1 cellular context compared by ENCODE assay signal in genomic region chr19:3783660-3784584, GRCh38.
TF ChIP-seq lines count a peak whose summit lies in the region.

No MANE protein-coding gene starts in this region.

TF ChIP-seq in HepG2, 621 proteins besides CTCF, POLR2A, EP300 and RAD21 (continued from another document and continues in another):
- TF ChIP-seq, protein P1, sequence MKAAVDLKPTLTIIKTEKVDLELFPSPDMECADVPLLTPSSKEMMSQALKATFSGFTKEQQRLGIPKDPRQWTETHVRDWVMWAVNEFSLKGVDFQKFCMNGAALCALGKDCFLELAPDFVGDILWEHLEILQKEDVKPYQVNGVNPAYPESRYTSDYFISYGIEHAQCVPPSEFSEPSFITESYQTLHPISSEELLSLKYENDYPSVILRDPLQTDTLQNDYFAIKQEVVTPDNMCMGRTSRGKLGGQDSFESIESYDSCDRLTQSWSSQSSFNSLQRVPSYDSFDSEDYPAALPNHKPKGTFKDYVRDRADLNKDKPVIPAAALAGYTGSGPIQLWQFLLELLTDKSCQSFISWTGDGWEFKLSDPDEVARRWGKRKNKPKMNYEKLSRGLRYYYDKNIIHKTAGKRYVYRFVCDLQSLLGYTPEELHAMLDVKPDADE (CRISPR knock-in tag; IDR thresholded peaks at IDR 0.05): no peak
- TF ChIP-seq XRCC5 (optimal IDR thresholded peaks at IDR 0.05; ENCODE audit: low read length) (peak; percentile 61), ZNF720 (CRISPR knock-in tag; IDR thresholded peaks at IDR 0.05) (no peak), ZNF672 (CRISPR knock-in tag; IDR thresholded peaks at IDR 0.05) (no peak), DR1 (CRISPR knock-in tag; IDR thresholded peaks at IDR 0.05) (no peak), NFRKB (IDR thresholded peaks at IDR 0.05) (no peak), ZNF567 (CRISPR knock-in tag; IDR thresholded peaks at IDR 0.05; ENCODE audit: borderline replicate concordance) (no peak), SCMH1 (CRISPR knock-in tag; IDR thresholded peaks at IDR 0.05; ENCODE audit: borderline replicate concordance) (no peak), ASH2L (IDR thresholded peaks at IDR 0.05; ENCODE audit: insufficient read length, low read depth, low read length) (no peak), SP4 (CRISPR knock-in tag; IDR thresholded peaks at IDR 0.05) (no peak), TBP (CRISPR knock-in tag; IDR thresholded peaks at IDR 0.05) (no peak), MIXL1 (CRISPR knock-in tag; IDR thresholded peaks at IDR 0.05) (no peak), ZNF160 (CRISPR knock-in tag; IDR thresholded peaks at IDR 0.05) (no peak), ZNF329 (CRISPR knock-in tag; IDR thresholded peaks at IDR 0.05; ENCODE audit: low read depth) (no peak), KDM4B (CRISPR knock-in tag; IDR thresholded peaks at IDR 0.05) (no peak), ZNF30 (CRISPR knock-in tag; IDR thresholded peaks at IDR 0.05) (no peak), SRSF9 (IDR thresholded peaks at IDR 0.05; ENCODE audit: borderline replicate concordance, insufficient read depth, low read depth, low read length, poor library complexity, severe bottlenecking) (no peak), ZNF569 (CRISPR knock-in tag; IDR thresholded peaks at IDR 0.05; ENCODE audit: borderline replicate concordance) (no peak), TP53 (CRISPR knock-in tag; conservative IDR thresholded peaks at IDR 0.05) (no peak), ZFP91 (CRISPR knock-in tag; IDR thresholded peaks at IDR 0.05; ENCODE audit: borderline replicate concordance) (peak; percentile 19; the same call in 1 of the 2 replicates), POGZ (CRISPR knock-in tag; IDR thresholded peaks at IDR 0.05) (no peak), KAT7 (CRISPR knock-in tag; IDR thresholded peaks at IDR 0.05; ENCODE audit: borderline replicate concordance) (no peak), BRCA1 (CRISPR knock-in tag; IDR thresholded peaks at IDR 0.05) (no peak), ZNF256 (CRISPR knock-in tag; conservative IDR thresholded peaks at IDR 0.05) (no peak), HOXA9 (CRISPR knock-in tag; IDR thresholded peaks at IDR 0.05; ENCODE audit: borderline replicate concordance) (no peak), ZMAT3 (CRISPR knock-in tag; conservative IDR thresholded peaks at IDR 0.05) (no peak), KDM3A (CRISPR knock-in tag; IDR thresholded peaks at IDR 0.05; ENCODE audit: low read depth) (peak; percentile 63; the same call in 1 of the 2 replicates), EHMT2 (IDR thresholded peaks at IDR 0.05; ENCODE audit: borderline replicate concordance, low read depth, low read length) (no peak), KLF12 (CRISPR knock-in tag; IDR thresholded peaks at IDR 0.05; ENCODE audit: borderline replicate concordance) (no peak), ZNF207 (IDR thresholded peaks at IDR 0.05; ENCODE audit: borderline replicate concordance) (no peak), DMAP1 (CRISPR knock-in tag; IDR thresholded peaks at IDR 0.05) (no peak), ZNF629 (CRISPR knock-in tag; conservative IDR thresholded peaks at IDR 0.05) (no peak), GPN1 (CRISPR knock-in tag; IDR thresholded peaks at IDR 0.05; ENCODE audit: borderline replicate concordance) (no peak), ZNF503 (CRISPR knock-in tag; IDR thresholded peaks at IDR 0.05) (no peak), ZNF350 (CRISPR knock-in tag; IDR thresholded peaks at IDR 0.05; ENCODE audit: borderline replicate concordance, low read depth) (no peak), SRF (IDR thresholded peaks at IDR 0.05; ENCODE audit: low read depth, low read length) (no peak), ZKSCAN1 (IDR thresholded peaks at IDR 0.05; ENCODE audit: low read length) (no peak), SRSF1 (optimal IDR thresholded peaks at IDR 0.05; ENCODE audit: low read depth, low read length) (no peak), ZNF17 (CRISPR knock-in tag; IDR thresholded peaks at IDR 0.05) (no peak), EED (CRISPR knock-in tag; IDR thresholded peaks at IDR 0.05) (no peak), KDM1A (CRISPR knock-in tag; IDR thresholded peaks at IDR 0.05) (no peak), ZNF331 (CRISPR knock-in tag; IDR thresholded peaks at IDR 0.05) (no peak), ZNF33A (CRISPR knock-in tag; IDR thresholded peaks at IDR 0.05; ENCODE audit: borderline replicate concordance) (no peak), PHB2 (IDR thresholded peaks at IDR 0.05; ENCODE audit: partially characterized antibody) (no peak), ATRX (CRISPR knock-in tag; IDR thresholded peaks at IDR 0.05; ENCODE audit: borderline replicate concordance) (no peak), TAF1 (CRISPR knock-in tag; IDR thresholded peaks at IDR 0.05) (no peak), KDM5A (IDR thresholded peaks at IDR 0.05; ENCODE audit: borderline replicate concordance, low read length) (no peak), CREM (IDR thresholded peaks at IDR 0.05) (no peak), CREM (CRISPR knock-in tag; IDR thresholded peaks at IDR 0.05) (no peak), ZNF24 (IDR thresholded peaks at IDR 0.05) (no peak), ZSCAN30 (CRISPR knock-in tag; IDR thresholded peaks at IDR 0.05) (no peak), ZNF75D (CRISPR knock-in tag; IDR thresholded peaks at IDR 0.05; ENCODE audit: borderline replicate concordance) (no peak), PCBP2 (optimal IDR thresholded peaks at IDR 0.05; ENCODE audit: low read depth, low read length, poor library complexity, severe bottlenecking) (no peak), YEATS4 (CRISPR knock-in tag; IDR thresholded peaks at IDR 0.05; ENCODE audit: borderline replicate concordance) (no peak), ZFP36L1 (CRISPR knock-in tag; IDR thresholded peaks at IDR 0.05) (no peak), ZBTB8A (CRISPR knock-in tag; IDR thresholded peaks at IDR 0.05; ENCODE audit: borderline replicate concordance, low read depth) (no peak), ZBTB2 (CRISPR knock-in tag; IDR thresholded peaks at IDR 0.05; ENCODE audit: low read depth) (no peak), SPEN (CRISPR knock-in tag; IDR thresholded peaks at IDR 0.05; ENCODE audit: low read depth) (0 out of 2 replicates have a peak, but pooled peaks have one; percentile 27), PAF1 (CRISPR knock-in tag; IDR thresholded peaks at IDR 0.05) (no peak), ZNF580 (CRISPR knock-in tag; IDR thresholded peaks at IDR 0.05; ENCODE audit: borderline replicate concordance, low read depth) (no peak), HOXA7 (CRISPR knock-in tag; IDR thresholded peaks at IDR 0.05) (no peak), ARNT2 (CRISPR knock-in tag; IDR thresholded peaks at IDR 0.05; ENCODE audit: low read depth) (no peak), ELF1 (CRISPR knock-in tag; IDR thresholded peaks at IDR 0.05) (no peak), ZBTB21 (CRISPR knock-in tag; IDR thresholded peaks at IDR 0.05) (peak; percentile 69; the same call in 1 of the 2 replicates)
- TF ChIP-seq, protein P2, sequence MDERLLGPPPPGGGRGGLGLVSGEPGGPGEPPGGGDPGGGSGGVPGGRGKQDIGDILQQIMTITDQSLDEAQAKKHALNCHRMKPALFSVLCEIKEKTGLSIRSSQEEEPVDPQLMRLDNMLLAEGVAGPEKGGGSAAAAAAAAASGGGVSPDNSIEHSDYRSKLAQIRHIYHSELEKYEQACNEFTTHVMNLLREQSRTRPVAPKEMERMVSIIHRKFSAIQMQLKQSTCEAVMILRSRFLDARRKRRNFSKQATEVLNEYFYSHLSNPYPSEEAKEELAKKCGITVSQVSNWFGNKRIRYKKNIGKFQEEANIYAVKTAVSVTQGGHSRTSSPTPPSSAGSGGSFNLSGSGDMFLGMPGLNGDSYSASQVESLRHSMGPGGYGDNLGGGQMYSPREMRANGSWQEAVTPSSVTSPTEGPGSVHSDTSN (CRISPR knock-in tag; IDR thresholded peaks at IDR 0.05): no peak
- TF ChIP-seq, protein P3, sequence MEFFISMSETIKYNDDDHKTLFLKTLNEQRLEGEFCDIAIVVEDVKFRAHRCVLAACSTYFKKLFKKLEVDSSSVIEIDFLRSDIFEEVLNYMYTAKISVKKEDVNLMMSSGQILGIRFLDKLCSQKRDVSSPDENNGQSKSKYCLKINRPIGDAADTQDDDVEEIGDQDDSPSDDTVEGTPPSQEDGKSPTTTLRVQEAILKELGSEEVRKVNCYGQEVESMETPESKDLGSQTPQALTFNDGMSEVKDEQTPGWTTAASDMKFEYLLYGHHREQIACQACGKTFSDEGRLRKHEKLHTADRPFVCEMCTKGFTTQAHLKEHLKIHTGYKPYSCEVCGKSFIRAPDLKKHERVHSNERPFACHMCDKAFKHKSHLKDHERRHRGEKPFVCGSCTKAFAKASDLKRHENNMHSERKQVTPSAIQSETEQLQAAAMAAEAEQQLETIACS (CRISPR knock-in tag; IDR thresholded peaks at IDR 0.05): no peak
- TF ChIP-seq, protein P4, sequence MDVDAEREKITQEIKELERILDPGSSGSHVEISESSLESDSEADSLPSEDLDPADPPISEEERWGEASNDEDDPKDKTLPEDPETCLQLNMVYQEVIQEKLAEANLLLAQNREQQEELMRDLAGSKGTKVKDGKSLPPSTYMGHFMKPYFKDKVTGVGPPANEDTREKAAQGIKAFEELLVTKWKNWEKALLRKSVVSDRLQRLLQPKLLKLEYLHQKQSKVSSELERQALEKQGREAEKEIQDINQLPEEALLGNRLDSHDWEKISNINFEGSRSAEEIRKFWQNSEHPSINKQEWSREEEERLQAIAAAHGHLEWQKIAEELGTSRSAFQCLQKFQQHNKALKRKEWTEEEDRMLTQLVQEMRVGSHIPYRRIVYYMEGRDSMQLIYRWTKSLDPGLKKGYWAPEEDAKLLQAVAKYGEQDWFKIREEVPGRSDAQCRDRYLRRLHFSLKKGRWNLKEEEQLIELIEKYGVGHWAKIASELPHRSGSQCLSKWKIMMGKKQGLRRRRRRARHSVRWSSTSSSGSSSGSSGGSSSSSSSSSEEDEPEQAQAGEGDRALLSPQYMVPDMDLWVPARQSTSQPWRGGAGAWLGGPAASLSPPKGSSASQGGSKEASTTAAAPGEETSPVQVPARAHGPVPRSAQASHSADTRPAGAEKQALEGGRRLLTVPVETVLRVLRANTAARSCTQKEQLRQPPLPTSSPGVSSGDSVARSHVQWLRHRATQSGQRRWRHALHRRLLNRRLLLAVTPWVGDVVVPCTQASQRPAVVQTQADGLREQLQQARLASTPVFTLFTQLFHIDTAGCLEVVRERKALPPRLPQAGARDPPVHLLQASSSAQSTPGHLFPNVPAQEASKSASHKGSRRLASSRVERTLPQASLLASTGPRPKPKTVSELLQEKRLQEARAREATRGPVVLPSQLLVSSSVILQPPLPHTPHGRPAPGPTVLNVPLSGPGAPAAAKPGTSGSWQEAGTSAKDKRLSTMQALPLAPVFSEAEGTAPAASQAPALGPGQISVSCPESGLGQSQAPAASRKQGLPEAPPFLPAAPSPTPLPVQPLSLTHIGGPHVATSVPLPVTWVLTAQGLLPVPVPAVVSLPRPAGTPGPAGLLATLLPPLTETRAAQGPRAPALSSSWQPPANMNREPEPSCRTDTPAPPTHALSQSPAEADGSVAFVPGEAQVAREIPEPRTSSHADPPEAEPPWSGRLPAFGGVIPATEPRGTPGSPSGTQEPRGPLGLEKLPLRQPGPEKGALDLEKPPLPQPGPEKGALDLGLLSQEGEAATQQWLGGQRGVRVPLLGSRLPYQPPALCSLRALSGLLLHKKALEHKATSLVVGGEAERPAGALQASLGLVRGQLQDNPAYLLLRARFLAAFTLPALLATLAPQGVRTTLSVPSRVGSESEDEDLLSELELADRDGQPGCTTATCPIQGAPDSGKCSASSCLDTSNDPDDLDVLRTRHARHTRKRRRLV (CRISPR knock-in tag; IDR thresholded peaks at IDR 0.05): no peak
